In genomic region chr9:90141723-90142122, GRCh38 we compare ENCODE assay signal across 8 cellular contexts.
DNase-seq lines count a peak whose midpoint lies in the region; ATAC-seq, FAIRE-seq and TF ChIP-seq lines count a peak whose summit lies in the region.

No MANE protein-coding gene starts in this region.

- DNase-seq in D721Med (ENCODE audit: insufficient read length, low spot score) (no peak), M059J (ENCODE audit: low read depth) (peak; percentile 4), SKM-1 (lab: John Stamatoyannopoulos, UW; ENCODE audit: unreplicated experiment) (peak; percentile 3), glutamatergic neuron (no peak), type B pancreatic cell (ENCODE audit: extremely low spot score, unreplicated experiment) (no peak), left cardiac atrium (no peak)
- DNase-seq in activated T-helper 2 cell treated with anti-CD3 and anti-CD28 coated beads, Interferon-gamma antibody, Interleukin-2, Interleukin-4, amounts not matched to agents 10 μg/mL and 5 μg/mL and 100 μg/mL, durations not matched to agents 14 hours and 24 hours and 36 hours (ENCODE audit: low spot score): no peak
- DNase-seq in natural killer cell treated with Interleukin-12 subunit alpha and Interleukin-12 subunit beta and Interleukin-15 and Interleukin-18, amount 100 ng/mL, for 72 hours (ENCODE audit: low spot score): no peak

- H3K36me3 Mint-ChIP-seq in glutamatergic neuron (ENCODE audit: unreplicated experiment) (peaks cover 3% of the 10 kb centered on the region), type B pancreatic cell (no peaks in the 10 kb centered on the region)
- H3K36me3 Mint-ChIP-seq in activated T-helper 2 cell treated with anti-CD3 and anti-CD28 coated beads, Interferon-gamma antibody, Interleukin-2, Interleukin-4, amounts not matched to agents 10 μg/mL and 5 μg/mL and 100 μg/mL, durations not matched to agents 14 hours and 24 hours and 36 hours (ENCODE audit: low read depth): no peaks in the 10 kb centered on the region
- H3K36me3 Mint-ChIP-seq in natural killer cell treated with Interleukin-12 subunit alpha and Interleukin-12 subunit beta and Interleukin-15 and Interleukin-18, amount 100 ng/mL, for 72 hours: no peaks in the 10 kb centered on the region

- no peak for ATAC-seq in left cardiac atrium
- no peak for ATAC-seq in natural killer cell treated with Interleukin-12 subunit alpha and Interleukin-12 subunit beta and Interleukin-15 and Interleukin-18, amount 100 ng/mL, for 72 hours

- H3K9me3 Mint-ChIP-seq in glutamatergic neuron (ENCODE audit: unreplicated experiment): peaks cover 2% of the 10 kb centered on the region
- no peaks in the 10 kb centered on the region for H3K9me3 Mint-ChIP-seq in type B pancreatic cell
- no peaks in the 10 kb centered on the region for H3K9me3 Mint-ChIP-seq in activated T-helper 2 cell treated with anti-CD3 and anti-CD28 coated beads, Interferon-gamma antibody, Interleukin-2, Interleukin-4, amounts not matched to agents 10 μg/mL and 5 μg/mL and 100 μg/mL, durations not matched to agents 14 hours and 24 hours and 36 hours
- H3K9me3 Mint-ChIP-seq in natural killer cell treated with Interleukin-12 subunit alpha and Interleukin-12 subunit beta and Interleukin-15 and Interleukin-18, amount 100 ng/mL, for 72 hours: no peaks in the 10 kb centered on the region

- intact Hi-C loops in left cardiac atrium (cut with DNase I): loop anchor here (5.0 to 10.0 kb wide), 3 partner anchors 633 to 731 kb away; no protein-coding TSS in a partner anchor
- intact Hi-C loops in activated T-helper 2 cell treated with anti-CD3 and anti-CD28 coated beads, Interferon-gamma antibody, Interleukin-2, Interleukin-4, amounts not matched to agents 10 μg/mL and 5 μg/mL and 100 μg/mL, durations not matched to agents 14 hours and 24 hours and 36 hours (cut with micrococcal nuclease): loop anchor here (5.0 to 10.0 kb wide), 3 partner anchors 86 to 731 kb away; no protein-coding TSS in a partner anchor

- peak; percentile 57 for TF ChIP-seq CTCF in D721Med (IDR thresholded peaks at IDR 0.05; ENCODE audit: insufficient read depth, missing control alignments)
- peak; percentile 58 for TF ChIP-seq CTCF in glutamatergic neuron (IDR thresholded peaks at IDR 0.05; ENCODE audit: partially characterized antibody, unreplicated experiment)
- peak; percentile 82 for TF ChIP-seq CTCF in type B pancreatic cell (conservative IDR thresholded peaks at IDR 0.05)

- H3K27me3 Mint-ChIP-seq in glutamatergic neuron (ENCODE audit: unreplicated experiment): no peaks in the 10 kb centered on the region
- H3K27me3 Mint-ChIP-seq in type B pancreatic cell: no peaks in the 10 kb centered on the region
- H3K27me3 Mint-ChIP-seq in activated T-helper 2 cell treated with anti-CD3 and anti-CD28 coated beads, Interferon-gamma antibody, Interleukin-2, Interleukin-4, amounts not matched to agents 10 μg/mL and 5 μg/mL and 100 μg/mL, durations not matched to agents 14 hours and 24 hours and 36 hours (ENCODE audit: low read depth): peaks cover 30% of the 10 kb centered on the region
- H3K27me3 Mint-ChIP-seq in natural killer cell treated with Interleukin-12 subunit alpha and Interleukin-12 subunit beta and Interleukin-15 and Interleukin-18, amount 100 ng/mL, for 72 hours: peaks cover 25 to 73% of the 10 kb centered on the region in 2 donors

- FAIRE-seq in D721Med (lab: Jason Lieb, UNC): no peak

- H3K4me1 Mint-ChIP-seq in glutamatergic neuron (ENCODE audit: low read depth, unreplicated experiment): peaks cover 2% of the 10 kb centered on the region
- peaks cover 10% of the 10 kb centered on the region for H3K4me1 Mint-ChIP-seq in type B pancreatic cell (ENCODE audit: unreplicated experiment)
- H3K4me1 Mint-ChIP-seq in activated T-helper 2 cell treated with anti-CD3 and anti-CD28 coated beads, Interferon-gamma antibody, Interleukin-2, Interleukin-4, amounts not matched to agents 10 μg/mL and 5 μg/mL and 100 μg/mL, durations not matched to agents 14 hours and 24 hours and 36 hours (ENCODE audit: low read depth): no peaks in the 10 kb centered on the region
- H3K4me1 Mint-ChIP-seq in natural killer cell treated with Interleukin-12 subunit alpha and Interleukin-12 subunit beta and Interleukin-15 and Interleukin-18, amount 100 ng/mL, for 72 hours (ENCODE audit: low read depth in 2 of 2): no peaks in the 10 kb centered on the region

- H3K27ac Mint-ChIP-seq in glutamatergic neuron (ENCODE audit: unreplicated experiment) (no peak overlapping the region), type B pancreatic cell (no peak overlapping the region)
- no peak overlapping the region for H3K27ac Mint-ChIP-seq in activated T-helper 2 cell treated with anti-CD3 and anti-CD28 coated beads, Interferon-gamma antibody, Interleukin-2, Interleukin-4, amounts not matched to agents 10 μg/mL and 5 μg/mL and 100 μg/mL, durations not matched to agents 14 hours and 24 hours and 36 hours
- H3K27ac Mint-ChIP-seq in natural killer cell treated with Interleukin-12 subunit alpha and Interleukin-12 subunit beta and Interleukin-15 and Interleukin-18, amount 100 ng/mL, for 72 hours: no peak overlapping the region

- no peak overlapping the region for H3K4me3 Mint-ChIP-seq in glutamatergic neuron (ENCODE audit: unreplicated experiment)
- H3K4me3 Mint-ChIP-seq in type B pancreatic cell: no peak overlapping the region
- H3K4me3 Mint-ChIP-seq in activated T-helper 2 cell treated with anti-CD3 and anti-CD28 coated beads, Interferon-gamma antibody, Interleukin-2, Interleukin-4, amounts not matched to agents 10 μg/mL and 5 μg/mL and 100 μg/mL, durations not matched to agents 14 hours and 24 hours and 36 hours (ENCODE audit: low read depth): no peak overlapping the region
- H3K4me3 Mint-ChIP-seq in natural killer cell treated with Interleukin-12 subunit alpha and Interleukin-12 subunit beta and Interleukin-15 and Interleukin-18, amount 100 ng/mL, for 72 hours: no peak overlapping the region

Comparison
In these comparisons a context has a peak if more than half of its experiments do, and no peak if none do; other contexts are left out.
1. DNase-seq: peak in M059J (single experiment) and SKM-1 (single experiment); none in D721Med (single experiment), glutamatergic neuron (single experiment), type B pancreatic cell (single experiment), left cardiac atrium (single experiment), activated T-helper 2 cell treated with anti-CD3 and anti-CD28 coated beads, Interferon-gamma antibody, Interleukin-2, Interleukin-4, amounts not matched to agents 10 μg/mL and 5 μg/mL and 100 μg/mL, durations not matched to agents 14 hours and 24 hours and 36 hours (single experiment) and natural killer cell treated with Interleukin-12 subunit alpha and Interleukin-12 subunit beta and Interleukin-15 and Interleukin-18, amount 100 ng/mL, for 72 hours (single experiment).
2. Peak in every context shown above with its lines, with median percentiles within 50 percentile points of each other: CTCF ChIP-seq.